13 cellular contexts compared by ENCODE assay signal in genomic region chr13:114081761-114082681, GRCh38. TPM values are rescaled to one million over a fixed set of nuclear protein-coding genes. Genes with fewer than 3 reads are reported as not detected.
DNase-seq lines count a peak whose midpoint lies in the region; ATAC-seq and TF ChIP-seq lines count a peak whose summit lies in the region.
"Had no signal": no experiment of that assay in that cellular context is flagged by ENCODE, and none has a peak within 500 bp of the region (broad histone marks: within the 10 kb centered on the region; RNA-seq: fewer than 3 reads in every experiment).

No MANE protein-coding gene starts in this region.

- H3K27me3 ChIP-seq in RWPE2 (ENCODE audit: insufficient read depth, poor library complexity, severe bottlenecking) (no peaks in the 10 kb centered on the region), suprapubic skin (no peaks in the 10 kb centered on the region)

- H3K4me3 ChIP-seq in RWPE2 (ENCODE audit: severe bottlenecking), result no peak overlapping the region
- no peak overlapping the region for H3K4me3 ChIP-seq in suprapubic skin
- H3K4me3 ChIP-seq: K562 had no signal

- no peaks in the 10 kb centered on the region for H3K36me3 ChIP-seq in RWPE2 (ENCODE audit: low read depth)
- H3K36me3 ChIP-seq in suprapubic skin, result no peaks in the 10 kb centered on the region

- no peak for ATAC-seq in activated naive CD8-positive, alpha-beta T cell treated with anti-CD3 and anti-CD28 coated beads, Interleukin-2, amount 50 U/mL, for 24 hours
- ATAC-seq in RWPE2 (ENCODE audit: low read depth) (no peak), memory B cell (ENCODE audit: low read depth) (no peak)
- ATAC-seq: K562 had no signal

- no peak overlapping the region for H3K27ac ChIP-seq in RWPE2 (ENCODE audit: poor library complexity, severe bottlenecking)
- no peak overlapping the region for H3K27ac ChIP-seq in suprapubic skin
- H3K27ac ChIP-seq: C4-2B had no signal

- no peak for DNase-seq in activated naive CD8-positive, alpha-beta T cell treated with anti-CD3 and anti-CD28 coated beads, Interleukin-2, amount 50 U/mL, for 24 hours
- peak; percentile 42 for DNase-seq in RWPE2 (ENCODE audit: low spot score)
- no peak for DNase-seq in memory B cell (ENCODE audit: low spot score in 2 of 2)
- peak; percentile 55 to 62 for DNase-seq in suprapubic skin (ENCODE audit: low spot score in 2 of 2)
- DNase-seq in stimulated activated CD4-positive, alpha-beta T cell treated with anti-CD3 and anti-CD28 coated beads, Interleukin-15, amount 100 ng/mL, for 24 hours, result no peak
- DNase-seq in DMS153 (lab: John Stamatoyannopoulos, UW), result no peak
- DNase-seq: EL; midbrain; NCI-H1930; stimulated activated CD4-positive, alpha-beta T cell treated with anti-CD3 and anti-CD28 coated beads, Interleukin-2, amount 100 ng/mL, for 48 hours had no signal

- TF ChIP-seq POLR2A in suprapubic skin (IDR thresholded peaks at IDR 0.05), result no peak

- H3K4me1 ChIP-seq in RWPE2 (ENCODE audit: insufficient read depth, poor library complexity, severe bottlenecking) (peaks cover 7% of the 10 kb centered on the region), suprapubic skin (peaks cover 29% of the 10 kb centered on the region)

- no peak for TF ChIP-seq CTCF in RWPE2 (IDR thresholded peaks at IDR 0.05; ENCODE audit: poor library complexity, severe bottlenecking)
- no peak for TF ChIP-seq CTCF in suprapubic skin (IDR thresholded peaks at IDR 0.05)

- H3K4me1 Mint-ChIP-seq in activated naive CD8-positive, alpha-beta T cell (ENCODE audit: low read depth), result peaks cover 48% of the 10 kb centered on the region
- peaks cover 35% of the 10 kb centered on the region for H3K4me1 Mint-ChIP-seq in activated naive CD8-positive, alpha-beta T cell treated with anti-CD3 and anti-CD28 coated beads, Interleukin-2, amount 50 U/mL, for 24 hours
- peaks cover 25% of the 10 kb centered on the region for H3K4me1 Mint-ChIP-seq in memory B cell

- H3K9me3 Mint-ChIP-seq in activated naive CD8-positive, alpha-beta T cell (ENCODE audit: low read depth), result no peaks in the 10 kb centered on the region
- H3K9me3 Mint-ChIP-seq in activated naive CD8-positive, alpha-beta T cell treated with anti-CD3 and anti-CD28 coated beads, Interleukin-2, amount 50 U/mL, for 24 hours, result no peaks in the 10 kb centered on the region
- no peaks in the 10 kb centered on the region for H3K9me3 Mint-ChIP-seq in memory B cell

- no peak overlapping the region for H3K4me3 Mint-ChIP-seq in activated naive CD8-positive, alpha-beta T cell
- no peak overlapping the region for H3K4me3 Mint-ChIP-seq in activated naive CD8-positive, alpha-beta T cell treated with anti-CD3 and anti-CD28 coated beads, Interleukin-2, amount 50 U/mL, for 24 hours
- H3K4me3 Mint-ChIP-seq in memory B cell, result no peak overlapping the region

- H3K27me3 Mint-ChIP-seq in activated naive CD8-positive, alpha-beta T cell, result no peaks in the 10 kb centered on the region
- H3K27me3 Mint-ChIP-seq in activated naive CD8-positive, alpha-beta T cell treated with anti-CD3 and anti-CD28 coated beads, Interleukin-2, amount 50 U/mL, for 24 hours, result no peaks in the 10 kb centered on the region
- H3K27me3 Mint-ChIP-seq in memory B cell, result no peaks in the 10 kb centered on the region

- H3K9me3 ChIP-seq in RWPE2 (ENCODE audit: severe bottlenecking), result no peaks in the 10 kb centered on the region
- no peaks in the 10 kb centered on the region for H3K9me3 ChIP-seq in suprapubic skin

- H3K27ac Mint-ChIP-seq in activated naive CD8-positive, alpha-beta T cell, result peak overlapping the region; percentile 88
- no peak overlapping the region for H3K27ac Mint-ChIP-seq in activated naive CD8-positive, alpha-beta T cell treated with anti-CD3 and anti-CD28 coated beads, Interleukin-2, amount 50 U/mL, for 24 hours
- peak overlapping the region; percentile 17 for H3K27ac Mint-ChIP-seq in memory B cell

- WGBS in suprapubic skin, result 85% methylated on average over 19 of the region's 30 CpGs

- H3K36me3 Mint-ChIP-seq in activated naive CD8-positive, alpha-beta T cell, result peaks cover 4% of the 10 kb centered on the region
- H3K36me3 Mint-ChIP-seq in activated naive CD8-positive, alpha-beta T cell treated with anti-CD3 and anti-CD28 coated beads, Interleukin-2, amount 50 U/mL, for 24 hours (ENCODE audit: low read depth), result peaks cover 6% of the 10 kb centered on the region
- H3K36me3 Mint-ChIP-seq in memory B cell, result peaks cover 1% of the 10 kb centered on the region

- TF ChIP-seq EP300 in suprapubic skin (IDR thresholded peaks at IDR 0.05), result no peak

RNA-seq across cellular contexts. Expression of gene RASA3, which starts 50.4 kb away (rescaled TPM):
- 10 to 100 TPM; 15.3 to 37.1 (median 16.4) TPM for total RNA-seq in suprapubic skin

Comparison
In these comparisons a context has a peak if more than half of its experiments do, and no peak if none do; other contexts are left out.
1. DNase-seq: peak in RWPE2 (single experiment) and suprapubic skin (2 of 2); none in activated naive CD8-positive, alpha-beta T cell treated with anti-CD3 and anti-CD28 coated beads, Interleukin-2, amount 50 U/mL, for 24 hours (single experiment), memory B cell (0 of 2), stimulated activated CD4-positive, alpha-beta T cell treated with anti-CD3 and anti-CD28 coated beads, Interleukin-15, amount 100 ng/mL, for 24 hours (single experiment) and DMS153 (single experiment).